ENCODE assay signal across 1 cellular context in the genomic region with DNA sequence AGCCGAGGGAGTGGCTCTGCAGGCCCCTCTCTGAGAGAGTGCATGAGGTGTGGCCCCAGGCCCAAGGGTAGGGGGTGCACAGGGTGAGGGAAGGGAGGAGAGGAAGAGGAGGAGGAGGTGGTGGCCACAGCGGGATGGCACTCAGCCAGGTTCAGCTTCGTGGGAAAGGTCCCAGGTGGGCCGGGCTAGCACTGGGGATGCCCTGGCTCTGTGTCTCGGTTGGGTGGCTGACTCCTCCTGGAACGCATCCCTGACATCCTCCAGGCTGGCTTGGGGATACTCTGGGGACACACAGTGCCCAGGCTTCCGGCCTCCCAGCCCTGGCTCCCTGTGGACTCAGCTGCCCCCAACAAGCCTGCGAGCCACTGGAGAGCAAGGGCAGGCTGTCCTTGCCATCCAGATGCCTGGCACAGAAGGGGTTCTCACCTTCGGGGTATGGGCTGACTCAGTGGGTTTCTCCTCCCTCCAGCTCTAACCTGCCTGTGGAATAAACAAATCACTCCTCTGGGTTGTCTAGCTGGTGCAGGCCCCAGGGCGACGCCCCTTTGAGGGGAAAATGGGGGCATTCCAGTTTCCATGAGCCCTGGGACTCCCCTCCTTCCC.
TF ChIP-seq lines count a peak whose summit lies in the region.

No MANE protein-coding gene starts in this region.

TF ChIP-seq in K562, 482 proteins besides CTCF, POLR2A, EP300 and RAD21:
- TF ChIP-seq ZNF23 (CRISPR knock-in tag; IDR thresholded peaks at IDR 0.05) (no peak), EHMT2 (IDR thresholded peaks at IDR 0.05) (no peak), XRCC3 (IDR thresholded peaks at IDR 0.05) (no peak), PYGO2 (tag; IDR thresholded peaks at IDR 0.05) (no peak), TFAP4 (CRISPR knock-in tag; IDR thresholded peaks at IDR 0.05; ENCODE audit: borderline replicate concordance) (no peak), KLF13 (tag; IDR thresholded peaks at IDR 0.05; ENCODE audit: borderline replicate concordance, low read depth) (no peak), ZNF696 (CRISPR knock-in tag; conservative IDR thresholded peaks at IDR 0.05) (no peak), NFYB (IDR thresholded peaks at IDR 0.05; ENCODE audit: extremely low read depth, insufficient read length) (no peak)
- TF ChIP-seq, protein P1, sequence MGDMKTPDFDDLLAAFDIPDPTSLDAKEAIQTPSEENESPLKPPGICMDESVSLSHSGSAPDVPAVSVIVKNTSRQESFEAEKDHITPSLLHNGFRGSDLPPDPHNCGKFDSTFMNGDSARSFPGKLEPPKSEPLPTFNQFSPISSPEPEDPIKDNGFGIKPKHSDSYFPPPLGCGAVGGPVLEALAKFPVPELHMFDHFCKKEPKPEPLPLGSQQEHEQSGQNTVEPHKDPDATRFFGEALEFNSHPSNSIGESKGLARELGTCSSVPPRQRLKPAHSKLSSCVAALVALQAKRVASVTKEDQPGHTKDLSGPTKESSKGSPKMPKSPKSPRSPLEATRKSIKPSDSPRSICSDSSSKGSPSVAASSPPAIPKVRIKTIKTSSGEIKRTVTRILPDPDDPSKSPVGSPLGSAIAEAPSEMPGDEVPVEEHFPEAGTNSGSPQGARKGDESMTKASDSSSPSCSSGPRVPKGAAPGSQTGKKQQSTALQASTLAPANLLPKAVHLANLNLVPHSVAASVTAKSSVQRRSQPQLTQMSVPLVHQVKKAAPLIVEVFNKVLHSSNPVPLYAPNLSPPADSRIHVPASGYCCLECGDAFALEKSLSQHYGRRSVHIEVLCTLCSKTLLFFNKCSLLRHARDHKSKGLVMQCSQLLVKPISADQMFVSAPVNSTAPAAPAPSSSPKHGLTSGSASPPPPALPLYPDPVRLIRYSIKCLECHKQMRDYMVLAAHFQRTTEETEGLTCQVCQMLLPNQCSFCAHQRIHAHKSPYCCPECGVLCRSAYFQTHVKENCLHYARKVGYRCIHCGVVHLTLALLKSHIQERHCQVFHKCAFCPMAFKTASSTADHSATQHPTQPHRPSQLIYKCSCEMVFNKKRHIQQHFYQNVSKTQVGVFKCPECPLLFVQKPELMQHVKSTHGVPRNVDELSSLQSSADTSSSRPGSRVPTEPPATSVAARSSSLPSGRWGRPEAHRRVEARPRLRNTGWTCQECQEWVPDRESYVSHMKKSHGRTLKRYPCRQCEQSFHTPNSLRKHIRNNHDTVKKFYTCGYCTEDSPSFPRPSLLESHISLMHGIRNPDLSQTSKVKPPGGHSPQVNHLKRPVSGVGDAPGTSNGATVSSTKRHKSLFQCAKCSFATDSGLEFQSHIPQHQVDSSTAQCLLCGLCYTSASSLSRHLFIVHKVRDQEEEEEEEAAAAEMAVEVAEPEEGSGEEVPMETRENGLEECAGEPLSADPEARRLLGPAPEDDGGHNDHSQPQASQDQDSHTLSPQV (IDR thresholded peaks at IDR 0.05), result no peak
